ENCODE assay signal across 18 cellular contexts in the genomic region with DNA sequence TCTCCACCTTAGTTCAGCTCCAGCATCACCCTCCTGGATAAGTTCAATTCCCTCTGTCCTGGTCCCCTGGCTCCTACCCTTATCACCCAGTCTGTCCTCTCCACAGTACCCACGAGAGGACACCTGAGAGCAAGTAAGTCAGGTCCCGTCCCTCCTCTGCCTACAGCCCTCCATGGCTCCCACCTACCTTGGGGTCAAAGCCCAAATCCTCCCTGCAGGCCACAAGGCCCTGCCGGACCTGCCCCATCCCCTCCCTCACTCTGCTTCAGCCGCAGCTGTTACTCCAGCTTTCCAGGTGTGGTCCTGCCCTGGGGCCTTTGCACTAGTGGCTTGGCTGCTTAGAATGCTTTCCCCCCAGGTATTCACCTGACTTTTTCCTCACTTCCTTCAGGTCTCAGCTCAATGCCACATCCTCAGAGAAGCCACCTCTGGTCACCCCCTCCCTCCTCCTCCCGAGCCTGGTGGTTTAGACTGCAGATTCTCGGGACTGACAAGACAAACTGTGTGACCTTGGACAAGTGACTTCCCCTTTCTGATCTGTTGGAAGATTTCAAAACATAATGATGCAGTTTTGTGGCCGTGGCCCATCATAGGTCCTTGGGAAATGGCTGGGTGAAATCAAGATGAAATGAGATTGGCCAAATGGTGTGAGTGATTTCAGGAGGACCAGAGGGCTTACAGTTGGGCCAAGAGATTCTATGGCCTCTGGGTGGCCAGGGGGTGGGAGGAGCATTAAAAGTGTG. TPM values are rescaled to one million over a fixed set of nuclear protein-coding genes. Genes with fewer than 3 reads are reported as not detected.
DNase-seq lines count a peak whose midpoint lies in the region; ATAC-seq, FAIRE-seq and TF ChIP-seq lines count a peak whose summit lies in the region.
"Had no signal": no experiment of that assay in that cellular context is flagged by ENCODE, and none has a peak within 500 bp of the region (broad histone marks: within the 10 kb centered on the region; RNA-seq: fewer than 3 reads in every experiment).

No MANE protein-coding gene starts in this region.

- 72 to 76% methylated on average over 7 of the region's 7 CpGs for WGBS in heart right ventricle, 2 donors

- H3K4me1 ChIP-seq in kidney (ENCODE audit: control insufficient read depth in 1 of 2, insufficient read depth in 1 of 2, low read depth in 1 of 2, low read length in 2 of 2): no peaks in the 10 kb centered on the region
- peaks cover 0 to 15% (median 12%) of the 10 kb centered on the region in 9 donors for H3K4me1 ChIP-seq in heart right ventricle

- intact Hi-C loops in CD14-positive monocyte (cut with micrococcal nuclease): no loop called here
- intact Hi-C loops in kidney (cut with DNase I): no loop called here
- intact Hi-C loops in CD4-positive, alpha-beta T cell (cut with DNase I, micrococcal nuclease): no loop called here
- intact Hi-C loops in heart right ventricle (cut with DNase I): no loop called here

- CTCF ChIA-PET in CD4-positive, alpha-beta T cell (lab: Charles Lee): no interaction called here

- H3K27ac ChIP-seq in kidney (ENCODE audit: low read depth in 2 of 2, low read length in 2 of 2): no peak overlapping the region
- no peak overlapping the region for H3K27ac ChIP-seq in CD4-positive, alpha-beta T cell (ENCODE audit: low read depth, low read length)
- no peak overlapping the region for H3K27ac ChIP-seq in heart right ventricle

- in situ Hi-C loops in KBM-7 (cut with MboI; ENCODE audit: low pct_unique_long_range_greater_than_20kb, low sequenced_read_pairs): no loop called here

- no peak overlapping the region for H3K9ac ChIP-seq in kidney (ENCODE audit: low read length in 2 of 2)

- H3K36me3 ChIP-seq in kidney (ENCODE audit: control insufficient read depth in 1 of 2, insufficient read depth in 2 of 2, low read length in 2 of 2): no peaks in the 10 kb centered on the region
- no peaks in the 10 kb centered on the region for H3K36me3 ChIP-seq in heart right ventricle

- no peak for ATAC-seq in CD4-positive, alpha-beta T cell (ENCODE audit: poor library complexity)
- no peak for ATAC-seq in heart right ventricle
- ATAC-seq: T-cell had no signal

- peak overlapping the region in 1 of 2 donors; percentile 13 for H3K4me3 Mint-ChIP-seq in CD14-positive monocyte
- H3K4me3 Mint-ChIP-seq in glutamatergic neuron (ENCODE audit: unreplicated experiment): peak overlapping the region; percentile 7
- no peak overlapping the region for H3K4me3 Mint-ChIP-seq in CD4-positive, alpha-beta T cell
- H3K4me3 Mint-ChIP-seq: T-cell had no signal

- H3K36me3 Mint-ChIP-seq in CD14-positive monocyte: peaks cover 3% of the 10 kb centered on the region in 2 donors
- H3K36me3 Mint-ChIP-seq in glutamatergic neuron (ENCODE audit: unreplicated experiment): peaks cover 13% of the 10 kb centered on the region
- H3K36me3 Mint-ChIP-seq in CD4-positive, alpha-beta T cell (ENCODE audit: low read depth): no peaks in the 10 kb centered on the region
- H3K36me3 Mint-ChIP-seq: T-cell had no signal

- H3K9me3 ChIP-seq in kidney (ENCODE audit: control insufficient read depth in 1 of 2, low read length in 2 of 2) (no peaks in the 10 kb centered on the region), heart right ventricle (no peaks in the 10 kb centered on the region)
- no peaks in the 10 kb centered on the region for H3K9me3 ChIP-seq in CD4-positive, alpha-beta T cell (ENCODE audit: control insufficient read depth, low read length)

- POLR2A ChIA-PET in CD4-positive, alpha-beta T cell (lab: Charles Lee): no interaction called here

- H3K9me3 Mint-ChIP-seq in CD14-positive monocyte: peaks cover 0 to 6% (median 3%) of the 10 kb centered on the region in 7 donors
- H3K9me3 Mint-ChIP-seq in glutamatergic neuron (ENCODE audit: unreplicated experiment): peaks cover 8% of the 10 kb centered on the region
- H3K9me3 Mint-ChIP-seq in CD4-positive, alpha-beta T cell: no peaks in the 10 kb centered on the region
- H3K9me3 Mint-ChIP-seq: T-cell had no signal

- H3K27me3 Mint-ChIP-seq in CD14-positive monocyte (ENCODE audit: low read depth in 3 of 3): peaks cover 30 to 49% (median 46%) of the 10 kb centered on the region in 3 donors
- peaks cover 12% of the 10 kb centered on the region for H3K27me3 Mint-ChIP-seq in glutamatergic neuron (ENCODE audit: unreplicated experiment)
- H3K27me3 Mint-ChIP-seq in CD4-positive, alpha-beta T cell: peaks cover 13% of the 10 kb centered on the region

- FAIRE-seq in kidney (lab: Jason Lieb, UNC): no peak

- DNase-seq in CD14-positive monocyte (ENCODE audit: low spot score) (peak; percentile 63), KBM-7 (peak; percentile 51), SKM-1 (lab: John Stamatoyannopoulos, UW; ENCODE audit: unreplicated experiment) (peak; percentile 97), glutamatergic neuron (no peak), kidney (no peak), retina (no peak), heart right ventricle (no peak)
- no peak for DNase-seq in CD4-positive, alpha-beta T cell
- DNase-seq: effector memory CD4-positive, alpha-beta T cell; NCI-H1436 treated with DMSO at 0.1 percent for 48 hours; stimulated activated CD4-positive, alpha-beta T cell treated with anti-CD3 and anti-CD28 coated beads, Interleukin-2, amount 100 ng/mL, for 48 hours; T-cell had no signal

- TF ChIP-seq CTCF in CD14-positive monocyte (IDR thresholded peaks at IDR 0.05): no peak
- TF ChIP-seq CTCF in glutamatergic neuron (IDR thresholded peaks at IDR 0.05; ENCODE audit: partially characterized antibody, unreplicated experiment): no peak
- TF ChIP-seq CTCF in kidney (IDR thresholded peaks at IDR 0.05; ENCODE audit: borderline replicate concordance, extremely low read depth, insufficient read depth): no peak
- TF ChIP-seq CTCF in CD4-positive, alpha-beta T cell (IDR thresholded peaks at IDR 0.05): no peak
- TF ChIP-seq CTCF in heart right ventricle (IDR thresholded peaks at IDR 0.05): no peak

- H3K27ac Mint-ChIP-seq in CD14-positive monocyte (peak overlapping the region; percentile 65 to 90 (median 79)), glutamatergic neuron (ENCODE audit: unreplicated experiment) (no peak overlapping the region)
- H3K27ac Mint-ChIP-seq in CD4-positive, alpha-beta T cell: no peak overlapping the region

- H3K4me1 Mint-ChIP-seq in CD14-positive monocyte (peaks cover 19% of the 10 kb centered on the region), glutamatergic neuron (ENCODE audit: low read depth, unreplicated experiment) (peaks cover 2% of the 10 kb centered on the region)
- H3K4me1 Mint-ChIP-seq in CD4-positive, alpha-beta T cell (ENCODE audit: low read depth): peaks cover 5% of the 10 kb centered on the region

- H3K27me3 ChIP-seq in CD4-positive, alpha-beta T cell (ENCODE audit: control insufficient read depth, insufficient read depth, low read length): peaks cover 16% of the 10 kb centered on the region
- H3K27me3 ChIP-seq in heart right ventricle: peaks cover 19 to 53% (median 44%) of the 10 kb centered on the region in 7 donors

- no peak overlapping the region for H3K4me3 ChIP-seq in kidney (ENCODE audit: low read length in 2 of 2)
- H3K4me3 ChIP-seq in heart right ventricle: no peak overlapping the region
- H3K4me3 ChIP-seq: lung had no signal

RNA-seq across cellular contexts. Expression of a gene that starts 3.6 kb away (rescaled TPM):
- not detected for polyA plus RNA-seq in CD14-positive monocyte
- total RNA-seq in glutamatergic neuron (ENCODE audit: unreplicated experiment): 225 TPM
- total RNA-seq in kidney: 4.4 TPM
- 11.3 TPM for polyA plus RNA-seq in kidney (ENCODE audit: insufficient read depth, low read depth, low replicate concordance)
- total RNA-seq in CD4-positive, alpha-beta T cell: under 1 TPM; 0.53 to 0.88 TPM
- total RNA-seq in heart right ventricle: 1 to 10 TPM in 4 of 10 donors, under 1 TPM in 6; 0.19 to 6.6 (median 0.81) TPM
- polyA plus RNA-seq in heart right ventricle: 1 to 10 TPM in 1 of 2 donors, under 1 TPM in 1; 0.46 to 2.9 TPM
- total RNA-seq: fibroblast of lung, LHCN-M2, myocyte had no signal
- polyA plus RNA-seq: fibroblast of lung had no signal

RNA-seq across cellular contexts. Expression of a gene that starts 16.9 kb away (rescaled TPM):
- polyA plus RNA-seq in CD14-positive monocyte (10 to 100 TPM; 11.2 to 20.5 TPM), kidney (ENCODE audit: insufficient read depth, low read depth, low replicate concordance) (2.6 TPM), heart right ventricle (1 to 10 TPM in 1 of 2 donors, under 1 TPM in 1; 0.43 to 1.1 TPM)
- total RNA-seq in glutamatergic neuron (ENCODE audit: unreplicated experiment) (not detected), kidney (8.2 TPM), heart right ventricle (1 to 10 TPM in 3 of 10 donors, under 1 TPM in 7; 0.09 to 4.0 (median 0.69) TPM)
- 100 to 1,000 TPM; 111 to 118 TPM for total RNA-seq in CD4-positive, alpha-beta T cell
- total RNA-seq: fibroblast of lung, LHCN-M2, myocyte had no signal
- polyA plus RNA-seq: fibroblast of lung had no signal

RNA-seq across cellular contexts. Expression of a gene that starts 32.4 kb away (rescaled TPM):
- 1 to 10 TPM; 4.3 to 4.9 TPM for polyA plus RNA-seq in CD14-positive monocyte
- total RNA-seq in glutamatergic neuron (ENCODE audit: unreplicated experiment): 6.9 TPM
- total RNA-seq in kidney: 1.1 TPM
- 0.62 TPM for polyA plus RNA-seq in kidney (ENCODE audit: insufficient read depth, low read depth, low replicate concordance)
- 1 to 10 TPM; 1.5 to 1.8 TPM for total RNA-seq in CD4-positive, alpha-beta T cell
- under 1 TPM in 7 of 10 donors, not detected in 3; 0.13 to 0.88 (median 0.22) TPM for total RNA-seq in heart right ventricle
- polyA plus RNA-seq in heart right ventricle: under 1 TPM; 0.14 to 0.15 TPM
- total RNA-seq: cardiac septum had no signal

RNA-seq across cellular contexts. Expression of a gene that starts 34.4 kb away (rescaled TPM):
- not detected for polyA plus RNA-seq in CD14-positive monocyte
- total RNA-seq in glutamatergic neuron (ENCODE audit: unreplicated experiment): not detected
- 58.2 TPM for total RNA-seq in kidney
- polyA plus RNA-seq in kidney (ENCODE audit: insufficient read depth, low read depth, low replicate concordance): 51.9 TPM
- 1 to 10 TPM; 7.9 to 9.4 TPM for total RNA-seq in CD4-positive, alpha-beta T cell
- total RNA-seq in heart right ventricle: not detected
- polyA plus RNA-seq in heart right ventricle: under 1 TPM in 1 of 2 donors, not detected in 1; 0.28 TPM
- total RNA-seq: cardiac septum, LHCN-M2, myocyte, posterior vena cava had no signal
- polyA plus RNA-seq: fibroblast of lung had no signal

RNA-seq across cellular contexts. Expression of a gene that starts 38.9 kb away (rescaled TPM):
- polyA plus RNA-seq in CD14-positive monocyte: under 1 TPM in 1 of 2 donors, not detected in 1; 0.15 TPM
- 30.2 TPM for total RNA-seq in glutamatergic neuron (ENCODE audit: unreplicated experiment)
- 76.6 TPM for total RNA-seq in kidney
- 69.2 TPM for polyA plus RNA-seq in kidney (ENCODE audit: insufficient read depth, low read depth, low replicate concordance)
- total RNA-seq in CD4-positive, alpha-beta T cell: 10 to 100 TPM; 10.5 to 10.8 TPM
- 100 to 1,000 TPM in 5 of 10 donors, 10 to 100 TPM in 5; 72.2 to 126 (median 95.4) TPM for total RNA-seq in heart right ventricle
- polyA plus RNA-seq in heart right ventricle: 100 to 1,000 TPM in 1 of 2 donors, 10 to 100 TPM in 1; 53.4 to 104 TPM

Comparison
In these comparisons a context has a peak if more than half of its experiments do, and no peak if none do; other contexts are left out.
1. DNase-seq: peak in CD14-positive monocyte (single experiment), KBM-7 (single experiment) and SKM-1 (single experiment); none in glutamatergic neuron (single experiment), kidney (single experiment), retina (single experiment), CD4-positive, alpha-beta T cell (0 of 10) and heart right ventricle (0 of 2).
2. H3K27ac Mint-ChIP-seq: peak in CD14-positive monocyte (7 of 7); none in glutamatergic neuron (single experiment) and CD4-positive, alpha-beta T cell (single experiment).
3. RNA of a gene that starts 3.6 kb away (total RNA-seq): 225 TPM in glutamatergic neuron (single experiment); 4.4 TPM in kidney (single experiment), 0.19 to 6.6 TPM in heart right ventricle and 0.53 to 0.88 TPM in CD4-positive, alpha-beta T cell; every median in the first group is over 10 times any median in the second.
4. RNA of a gene that starts 16.9 kb away (total RNA-seq): 111 to 118 TPM in CD4-positive, alpha-beta T cell; 8.2 TPM in kidney (single experiment), 0.09 to 4.0 TPM in heart right ventricle and not detected in glutamatergic neuron (single experiment); every median in the first group is over 10 times any median in the second.